Comparison of ENCODE assay signal across 13 cellular contexts in the genomic region with DNA sequence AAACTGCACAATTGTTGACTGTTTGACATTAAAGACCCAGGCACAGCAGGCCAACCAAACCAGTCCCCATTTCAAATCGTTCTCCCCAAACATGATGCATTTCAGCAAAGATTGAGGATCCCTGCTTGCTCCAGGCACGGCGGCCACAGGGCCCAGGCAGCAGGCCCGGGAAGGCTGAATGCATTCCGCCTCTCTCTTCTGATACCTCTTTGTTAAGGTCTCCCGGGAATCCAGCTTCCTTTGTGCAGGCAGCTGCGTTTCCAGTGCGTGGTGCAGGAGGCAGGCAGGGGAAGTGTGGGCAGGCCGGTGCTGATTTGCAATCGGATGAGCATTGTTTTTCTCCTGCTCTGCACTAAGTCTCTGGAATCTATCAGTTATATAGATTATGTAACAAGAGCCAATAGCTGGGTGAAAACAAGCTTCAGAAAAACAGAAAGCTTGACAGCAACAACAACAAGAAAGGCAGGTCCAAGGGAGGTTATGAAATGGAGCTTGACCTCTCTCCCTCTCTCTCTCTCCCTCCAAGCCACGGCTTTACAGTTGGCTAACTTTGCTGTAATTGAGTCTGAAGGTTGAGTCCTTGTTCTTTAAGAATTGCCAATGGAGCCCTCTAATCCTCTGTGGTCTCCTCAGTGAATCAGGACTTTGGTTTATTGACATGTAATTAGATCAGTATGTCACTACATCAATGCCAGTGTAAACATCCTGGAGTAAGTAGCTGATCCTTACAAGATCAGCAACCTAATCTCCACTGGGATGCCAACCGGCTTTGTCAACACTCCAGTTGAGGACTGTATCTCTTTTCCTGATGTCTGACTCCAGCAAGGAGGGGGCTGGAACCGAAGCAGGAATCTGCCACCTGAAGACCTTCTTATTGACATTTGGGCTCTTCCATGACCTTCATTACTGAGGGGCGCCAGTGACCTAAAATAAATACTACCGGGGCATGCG.
A peak's percentile ranks its signal among the peaks of the same experiment; 100 is the strongest.
DNase-seq lines count a peak whose midpoint lies in the region; ATAC-seq and TF ChIP-seq lines count a peak whose summit lies in the region.
"Had no signal": no experiment of that assay in that cellular context is flagged by ENCODE, and none has a peak within 500 bp of the region (broad histone marks: within the 10 kb centered on the region; RNA-seq: fewer than 3 reads in every experiment).

No MANE protein-coding gene starts in this region.

- dilution Hi-C loops in mammary epithelial cell (cut with HindIII; ENCODE audit: low sequenced_read_pairs): no loop called here

- peak; percentile 37 to 91 (median 74) for DNase-seq in NCI-H1417 (lab: John Stamatoyannopoulos, UW)
- no peak for DNase-seq in NCI-H1417 treated with DMSO at 0.1 percent for 48 hours (lab: John Stamatoyannopoulos, UW)
- DNase-seq in NCI-H748 (lab: John Stamatoyannopoulos, UW; ENCODE audit: unreplicated experiment): peak; percentile 81
- peak; percentile 12 for DNase-seq in stimulated activated CD8-positive, alpha-beta memory T cell treated with anti-CD3 and anti-CD28 coated beads, Interleukin-4, amount 100 ng/mL, for 48 hours
- no peak for DNase-seq in mammary epithelial cell
- DNase-seq in WERI-Rb-1: no peak
- DNase-seq: 8988T, OCI-M1, thyroid gland had no signal

- H4K20me1 ChIP-seq in mammary epithelial cell (ENCODE audit: insufficient read depth, low read length): no peaks in the 10 kb centered on the region

- CTCF ChIA-PET in mammary epithelial cell (lab: Charles Lee; ENCODE audit: low non-redundant PET): no interaction called here

- no TSS peak for BruUV-seq in mammary epithelial cell (replicated peaks; lab: Mats Ljungman, UMichigan)

- ATAC-seq in HG02870 (IDR thresholded peaks at IDR 0.05; ENCODE audit: unreplicated experiment): no peak

- H3K9me3 ChIP-seq in iPS-18a (ENCODE audit: control insufficient read depth, low read depth, low read length): no peaks in the 10 kb centered on the region
- H3K9me3 ChIP-seq in mammary epithelial cell (replicated peaks; ENCODE audit: insufficient read depth, low read length): peaks cover 34% of the 10 kb centered on the region
- H3K9me3 ChIP-seq in WERI-Rb-1 (ENCODE audit: severe bottlenecking): peaks cover 11% of the 10 kb centered on the region
- H3K9me3 ChIP-seq: thyroid gland had no signal

- no peak for TF ChIP-seq CTCF in mammary epithelial cell (conservative IDR thresholded peaks at IDR 0.05 in 1 of 2, IDR thresholded peaks at IDR 0.05 in 1 of 2; ENCODE audit: extremely low read depth in 1 of 2, insufficient read depth in 1 of 2, low read depth in 1 of 2, low read length in 2 of 2)
- TF ChIP-seq CTCF in WERI-Rb-1 (IDR thresholded peaks at IDR 0.05; ENCODE audit: low read depth, low read length): no peak

- H3K9ac ChIP-seq in iPS-18a (ENCODE audit: low read length) (peak overlapping the region; percentile 5), mammary epithelial cell (ENCODE audit: insufficient read depth, low read length) (no peak overlapping the region)
- H3K9ac ChIP-seq: parathyroid adenoma had no signal

- H3K27ac ChIP-seq in iPS-18a (ENCODE audit: low read length) (no peak overlapping the region), mammary epithelial cell (ENCODE audit: insufficient read depth, low read depth, low read length) (no peak overlapping the region), WERI-Rb-1 (no peak overlapping the region)
- H3K27ac ChIP-seq: epithelial cell of prostate, parathyroid adenoma, thyroid gland had no signal

- in situ Hi-C loops in mammary epithelial cell (cut with MboI; ENCODE audit: low sequenced_read_pairs in 2 of 2): no loop called here

- H3K79me2 ChIP-seq in mammary epithelial cell (ENCODE audit: insufficient read depth, low read length): no peaks in the 10 kb centered on the region
- H3K79me2 ChIP-seq: parathyroid adenoma had no signal

- H3K4me1 ChIP-seq in iPS-18a (ENCODE audit: control insufficient read depth, low read depth, low read length) (peaks cover 17% of the 10 kb centered on the region), mammary epithelial cell (ENCODE audit: insufficient read depth, low read length) (no peaks in the 10 kb centered on the region)
- H3K4me1 ChIP-seq: parathyroid adenoma, thyroid gland had no signal

- intact Hi-C loops in mammary epithelial cell (cut with micrococcal nuclease): no loop called here

- WGBS in mammary epithelial cell (ENCODE audit: low coverage, missing lambda C conversion rate): 34% methylated on average over 13 of the region's 16 CpGs

- H3K4me3 ChIP-seq in iPS-18a (ENCODE audit: low read length) (no peak overlapping the region), mammary epithelial cell (replicated peaks in 1 of 3; ENCODE audit: insufficient read depth in 1 of 3, low read depth in 2 of 3, low read length in 3 of 3) (no peak overlapping the region), WERI-Rb-1 (ENCODE audit: low read depth, low read length) (no peak overlapping the region)
- H3K4me3 ChIP-seq: thyroid gland had no signal

- H3K4me2 ChIP-seq in mammary epithelial cell (ENCODE audit: insufficient read depth, low read depth, low read length): no peak overlapping the region

- H2AFZ ChIP-seq in mammary epithelial cell (ENCODE audit: low read depth, low read length): no peak overlapping the region
- H2AFZ ChIP-seq: parathyroid adenoma had no signal

- peaks cover 15% of the 10 kb centered on the region for H3K27me3 ChIP-seq in iPS-18a (ENCODE audit: control insufficient read depth, insufficient read depth, low read length)
- no peaks in the 10 kb centered on the region for H3K27me3 ChIP-seq in mammary epithelial cell (ENCODE audit: insufficient read depth, low read length)
- H3K27me3 ChIP-seq in WERI-Rb-1 (ENCODE audit: insufficient read depth, low read depth, severe bottlenecking): peaks cover 94% of the 10 kb centered on the region
- H3K27me3 ChIP-seq: thyroid gland had no signal

- H3K36me3 ChIP-seq in iPS-18a (ENCODE audit: control insufficient read depth, low read depth, low read length): no peaks in the 10 kb centered on the region
- H3K36me3 ChIP-seq in mammary epithelial cell (ENCODE audit: insufficient read depth, low read length): no peaks in the 10 kb centered on the region
- H3K36me3 ChIP-seq in WERI-Rb-1: no peaks in the 10 kb centered on the region
- H3K36me3 ChIP-seq: thyroid gland had no signal

Comparison
In these comparisons a context has a peak if more than half of its experiments do, and no peak if none do; other contexts are left out.
1. DNase-seq: peak in NCI-H1417 (3 of 3), NCI-H748 (single experiment) and stimulated activated CD8-positive, alpha-beta memory T cell treated with anti-CD3 and anti-CD28 coated beads, Interleukin-4, amount 100 ng/mL, for 48 hours (single experiment); none in NCI-H1417 treated with DMSO at 0.1 percent for 48 hours (single experiment), mammary epithelial cell (single experiment) and WERI-Rb-1 (single experiment).